In the genomic region with DNA sequence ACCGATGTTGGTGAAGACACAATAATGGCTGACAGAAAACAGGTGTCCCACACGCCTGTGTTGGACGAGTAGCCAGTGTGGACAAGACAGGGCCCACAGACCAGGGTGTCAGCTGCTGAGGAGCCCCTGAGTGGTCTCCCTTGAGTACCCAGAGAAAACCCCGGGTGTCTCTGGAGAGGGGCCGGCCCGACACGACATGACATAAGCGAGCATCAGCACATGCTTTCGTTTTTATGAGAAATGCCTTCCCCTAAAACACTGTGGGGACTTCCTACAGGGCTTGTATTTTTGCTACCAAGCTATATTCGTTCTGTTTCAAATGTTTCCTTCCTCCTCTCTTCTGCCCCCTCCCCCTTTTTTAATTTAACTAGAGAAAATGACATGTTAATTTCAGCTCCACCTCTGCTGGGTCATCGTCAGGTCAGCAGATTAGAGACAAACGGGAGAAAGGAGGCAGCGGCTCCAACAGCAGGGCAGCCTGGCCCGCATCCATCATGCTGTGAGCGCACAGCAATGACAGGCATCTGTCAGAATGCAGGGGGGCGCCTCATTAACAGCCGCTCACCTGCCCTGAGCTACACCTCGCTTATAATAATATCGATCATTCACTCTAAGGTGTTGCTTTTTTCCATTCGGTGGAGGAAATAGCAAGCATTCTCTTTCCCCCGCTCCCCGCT, we compare ENCODE assay signal across 9 cellular contexts.
DNase-seq lines count a peak whose midpoint lies in the region; ATAC-seq and TF ChIP-seq lines count a peak whose summit lies in the region.
"Had no signal": no experiment of that assay in that cellular context is flagged by ENCODE, and none has a peak within 500 bp of the region (broad histone marks: within the 10 kb centered on the region; RNA-seq: fewer than 3 reads in every experiment).

No MANE protein-coding gene starts in this region.

- no peaks in the 10 kb centered on the region for H3K36me3 ChIP-seq in suprapubic skin

- intact Hi-C loops in activated CD4-positive, alpha-beta T cell treated with anti-CD3 and anti-CD28 coated beads for 36 hours (cut with DNase I, micrococcal nuclease) = loop anchor here in 1 of 2 experiments (2.0 kb wide), 1 partner anchor 78 kb away; no protein-coding TSS in a partner anchor
- intact Hi-C loops in activated CD4-positive, alpha-beta memory T cell treated with anti-CD3 and anti-CD28 coated beads for 36 hours (cut with micrococcal nuclease) = no loop called here

- H3K4me3 Mint-ChIP-seq in activated CD4-positive, alpha-beta T cell treated with anti-CD3 and anti-CD28 coated beads for 36 hours = no peak overlapping the region
- H3K4me3 Mint-ChIP-seq in activated CD4-positive, alpha-beta memory T cell treated with anti-CD3 and anti-CD28 coated beads for 36 hours = no peak overlapping the region
- H3K4me3 Mint-ChIP-seq: activated CD8-positive, alpha-beta memory T cell treated with anti-CD3 and anti-CD28 coated beads, Interleukin-2, amount 10 ng/mL, durations not matched to agents 7 days and 5 days had no signal

- H3K4me1 ChIP-seq in suprapubic skin = no peaks in the 10 kb centered on the region

- 49% methylated on average over 22 of the region's 22 CpGs for WGBS in suprapubic skin

- DNase-seq in activated CD4-positive, alpha-beta T cell treated with anti-CD3 and anti-CD28 coated beads for 36 hours = peak; percentile 39
- no peak for DNase-seq in activated CD4-positive, alpha-beta T cell treated with anti-CD3 and anti-CD28 coated beads, Interleukin-2, amount 50 U/mL, for 4 hours
- DNase-seq in NCI-H748 (lab: John Stamatoyannopoulos, UW; ENCODE audit: unreplicated experiment) (peak; percentile 88), iPS-NIHi7 (ENCODE audit: extremely low spot score) (peak; percentile 35), suprapubic skin (ENCODE audit: low spot score in 2 of 2) (no peak), H4 (ENCODE audit: low spot score) (no peak)
- no peak for DNase-seq in activated CD4-positive, alpha-beta memory T cell treated with anti-CD3 and anti-CD28 coated beads for 36 hours
- DNase-seq: activated CD8-positive, alpha-beta memory T cell treated with anti-CD3 and anti-CD28 coated beads, Interleukin-2, amount 10 ng/mL, durations not matched to agents 7 days and 5 days had no signal

- H3K9me3 Mint-ChIP-seq in activated CD4-positive, alpha-beta T cell treated with anti-CD3 and anti-CD28 coated beads for 36 hours (ENCODE audit: low read depth) = no peaks in the 10 kb centered on the region
- no peaks in the 10 kb centered on the region for H3K9me3 Mint-ChIP-seq in activated CD4-positive, alpha-beta memory T cell treated with anti-CD3 and anti-CD28 coated beads for 36 hours

- peak overlapping the region; percentile 76 for H3K27ac Mint-ChIP-seq in activated CD4-positive, alpha-beta T cell treated with anti-CD3 and anti-CD28 coated beads for 36 hours
- H3K27ac Mint-ChIP-seq in activated CD4-positive, alpha-beta memory T cell treated with anti-CD3 and anti-CD28 coated beads for 36 hours = no peak overlapping the region
- H3K27ac Mint-ChIP-seq: activated CD8-positive, alpha-beta memory T cell treated with anti-CD3 and anti-CD28 coated beads, Interleukin-2, amount 10 ng/mL, durations not matched to agents 7 days and 5 days had no signal

- H3K27ac ChIP-seq in suprapubic skin = no peak overlapping the region

- CTCF ChIA-PET in activated CD4-positive, alpha-beta T cell treated with anti-CD3 and anti-CD28 coated beads for 36 hours (lab: Charles Lee) = no interaction called here
- CTCF ChIA-PET in activated CD4-positive, alpha-beta memory T cell treated with anti-CD3 and anti-CD28 coated beads for 36 hours (lab: Charles Lee) = no interaction called here

- no peaks in the 10 kb centered on the region for H3K27me3 ChIP-seq in suprapubic skin

- no peak for TF ChIP-seq POLR2A in suprapubic skin (IDR thresholded peaks at IDR 0.05)

- H3K27me3 Mint-ChIP-seq in activated CD4-positive, alpha-beta T cell treated with anti-CD3 and anti-CD28 coated beads for 36 hours = peaks cover 11% of the 10 kb centered on the region
- H3K27me3 Mint-ChIP-seq in activated CD4-positive, alpha-beta memory T cell treated with anti-CD3 and anti-CD28 coated beads for 36 hours = peaks cover 13% of the 10 kb centered on the region
- H3K27me3 Mint-ChIP-seq: activated CD8-positive, alpha-beta memory T cell treated with anti-CD3 and anti-CD28 coated beads, Interleukin-2, amount 10 ng/mL, durations not matched to agents 7 days and 5 days had no signal

- peak overlapping the region; percentile 18 for H3K4me3 ChIP-seq in suprapubic skin

- peaks cover 24% of the 10 kb centered on the region for H3K4me1 Mint-ChIP-seq in activated CD4-positive, alpha-beta T cell treated with anti-CD3 and anti-CD28 coated beads for 36 hours
- H3K4me1 Mint-ChIP-seq in activated CD4-positive, alpha-beta memory T cell treated with anti-CD3 and anti-CD28 coated beads for 36 hours (ENCODE audit: low read depth) = peaks cover 5% of the 10 kb centered on the region
- H3K4me1 Mint-ChIP-seq: activated CD8-positive, alpha-beta memory T cell treated with anti-CD3 and anti-CD28 coated beads, Interleukin-2, amount 10 ng/mL, durations not matched to agents 7 days and 5 days had no signal

- no peaks in the 10 kb centered on the region for H3K36me3 Mint-ChIP-seq in activated CD4-positive, alpha-beta T cell treated with anti-CD3 and anti-CD28 coated beads for 36 hours (ENCODE audit: low read depth)
- no peaks in the 10 kb centered on the region for H3K36me3 Mint-ChIP-seq in activated CD4-positive, alpha-beta memory T cell treated with anti-CD3 and anti-CD28 coated beads for 36 hours
- H3K36me3 Mint-ChIP-seq: activated CD8-positive, alpha-beta memory T cell treated with anti-CD3 and anti-CD28 coated beads, Interleukin-2, amount 10 ng/mL, durations not matched to agents 7 days and 5 days had no signal

- no peak for TF ChIP-seq EP300 in suprapubic skin (IDR thresholded peaks at IDR 0.05)

- TF ChIP-seq CTCF in suprapubic skin (IDR thresholded peaks at IDR 0.05) = no peak

- peak; percentile 53 for ATAC-seq in activated CD4-positive, alpha-beta T cell treated with anti-CD3 and anti-CD28 coated beads for 36 hours
- no peak for ATAC-seq in HG03378 (IDR thresholded peaks at IDR 0.05; ENCODE audit: unreplicated experiment)
- ATAC-seq: activated CD8-positive, alpha-beta memory T cell treated with anti-CD3 and anti-CD28 coated beads, Interleukin-2, amount 10 ng/mL, durations not matched to agents 7 days and 5 days had no signal

- H3K9me3 ChIP-seq in suprapubic skin = no peaks in the 10 kb centered on the region

- POLR2A ChIA-PET in activated CD4-positive, alpha-beta T cell treated with anti-CD3 and anti-CD28 coated beads for 36 hours (lab: Charles Lee) = interaction anchor here (0.7 kb wide), 1 partner anchor 21 kb away, joined by 4 read pairs; no protein-coding TSS in a partner anchor
- POLR2A ChIA-PET in activated CD4-positive, alpha-beta memory T cell treated with anti-CD3 and anti-CD28 coated beads for 36 hours (lab: Charles Lee) = no interaction called here

Comparison
In these comparisons a context has a peak if more than half of its experiments do, and no peak if none do; other contexts are left out.
1. DNase-seq: peak in activated CD4-positive, alpha-beta T cell treated with anti-CD3 and anti-CD28 coated beads for 36 hours (single experiment), NCI-H748 (single experiment) and iPS-NIHi7 (single experiment); none in activated CD4-positive, alpha-beta T cell treated with anti-CD3 and anti-CD28 coated beads, Interleukin-2, amount 50 U/mL, for 4 hours (0 of 2), suprapubic skin (0 of 2), activated CD4-positive, alpha-beta memory T cell treated with anti-CD3 and anti-CD28 coated beads for 36 hours (single experiment) and H4 (single experiment).